21 cellular contexts compared by ENCODE assay signal in the genomic region with DNA sequence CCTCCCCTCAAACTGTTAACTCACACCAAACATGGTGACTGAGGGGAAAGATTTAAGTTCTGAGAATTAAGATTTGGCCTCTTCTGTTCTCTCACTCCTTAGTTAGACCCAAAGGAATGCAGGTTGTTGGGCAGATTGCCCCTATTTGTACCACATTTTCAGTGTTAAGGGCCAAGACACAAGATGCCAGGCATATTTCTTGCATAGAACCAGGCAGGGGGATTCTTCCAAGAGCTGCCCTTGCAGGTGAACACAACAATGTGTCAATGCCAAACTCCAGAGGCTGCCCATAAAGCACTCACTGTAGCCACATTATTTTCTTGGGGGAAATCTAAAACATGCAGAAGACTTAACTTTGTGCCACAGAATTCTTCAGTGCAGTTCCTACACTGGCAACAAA. TPM values are rescaled to one million over a fixed set of nuclear protein-coding genes. Genes with fewer than 3 reads are reported as not detected.
DNase-seq lines count a peak whose midpoint lies in the region; ATAC-seq and TF ChIP-seq lines count a peak whose summit lies in the region.
"Had no signal": no experiment of that assay in that cellular context is flagged by ENCODE, and none has a peak within 500 bp of the region (broad histone marks: within the 10 kb centered on the region; RNA-seq: fewer than 3 reads in every experiment).

No MANE protein-coding gene starts in this region.

- H3K36me3 ChIP-seq in SK-N-SH (replicated peaks in 1 of 2; ENCODE audit: control insufficient read depth in 1 of 2, insufficient read depth in 2 of 2, low read length in 1 of 2) (no peaks in the 10 kb centered on the region), gastroesophageal sphincter (no peaks in the 10 kb centered on the region), subcutaneous abdominal adipose tissue (ENCODE audit: control insufficient read depth in 5 of 5, insufficient read depth in 5 of 5, low read length in 5 of 5) (no peaks in the 10 kb centered on the region)
- H3K36me3 ChIP-seq: HAP-1, transverse colon had no signal

- POLR2A ChIA-PET in SK-N-SH (lab: Yijun Ruan, JAX) = no interaction called here

- no peaks in the 10 kb centered on the region for H3K9me2 ChIP-seq in SK-N-SH

- ATAC-seq in gastroesophageal sphincter = no peak
- ATAC-seq in HG03469 (IDR thresholded peaks at IDR 0.05; ENCODE audit: unreplicated experiment) = no peak
- ATAC-seq in GM21786 (IDR thresholded peaks at IDR 0.05; ENCODE audit: unreplicated experiment) = no peak
- ATAC-seq: body of pancreas, natural killer cell had no signal

- H3K4me3 ChIP-seq in SK-N-SH (ENCODE audit: low read depth in 2 of 2, low read length in 1 of 2) (no peak overlapping the region), gastroesophageal sphincter (no peak overlapping the region), subcutaneous abdominal adipose tissue (ENCODE audit: low read depth in 1 of 5, low read length in 5 of 5) (no peak overlapping the region)
- H3K4me3 ChIP-seq: body of pancreas, HAP-1, transverse colon had no signal

- H4K20me1 ChIP-seq in SK-N-SH (ENCODE audit: insufficient read depth) = 0 out of 2 replicates have a peak, but pooled peaks cover 3% of the 10 kb centered on the region

- H3K9ac ChIP-seq in SK-N-SH (no peak overlapping the region), subcutaneous abdominal adipose tissue (ENCODE audit: low read length in 5 of 5) (no peak overlapping the region)

- H3K79me2 ChIP-seq in SK-N-SH (ENCODE audit: insufficient read depth) = peaks cover 81% of the 10 kb centered on the region

- peaks cover 27% of the 10 kb centered on the region for H3F3A ChIP-seq in SK-N-SH (replicated peaks; ENCODE audit: insufficient read depth)

- H2AFZ ChIP-seq in SK-N-SH (ENCODE audit: low read depth) = no peak overlapping the region

- H3K9me3 ChIP-seq in SK-N-SH (no peaks in the 10 kb centered on the region), gastroesophageal sphincter (no peaks in the 10 kb centered on the region), subcutaneous abdominal adipose tissue (ENCODE audit: control insufficient read depth in 5 of 5, low read length in 5 of 5) (no peaks in the 10 kb centered on the region)
- H3K9me3 ChIP-seq: body of pancreas, HAP-1, transverse colon had no signal

- H3K4me1 ChIP-seq in SK-N-SH (ENCODE audit: control insufficient read depth in 1 of 2, insufficient read depth in 2 of 2, low read depth in 1 of 2, low read length in 1 of 2) = peaks cover 7 to 22% of the 10 kb centered on the region in 2 experiments; a peak in 3 of 4 replicates
- H3K4me1 ChIP-seq in gastroesophageal sphincter = peaks cover 9 to 66% (median 20%) of the 10 kb centered on the region in 3 donors
- peaks cover 0 to 36% (median 4%) of the 10 kb centered on the region in 5 donors for H3K4me1 ChIP-seq in subcutaneous abdominal adipose tissue (ENCODE audit: control insufficient read depth in 5 of 5, insufficient read depth in 5 of 5, low read length in 5 of 5)
- H3K4me1 ChIP-seq: body of pancreas had no signal

- CTCF ChIA-PET in SK-N-SH (lab: Yijun Ruan, JAX) = interaction anchor here (2.2 kb wide), 1 partner anchor 9 kb away, joined by 6 read pairs; no protein-coding TSS in a partner anchor

- no peak for TF ChIP-seq RAD21 in SK-N-SH (IDR thresholded peaks at IDR 0.05; ENCODE audit: low read length)

- H3K27ac ChIP-seq in SK-N-SH (ENCODE audit: low read depth in 2 of 2, low read length in 1 of 2) = peak overlapping the region in 1 of 2 experiments; percentile 60; a peak in 1 of 4 replicates
- peak overlapping the region in 3 of 4 donors; percentile 34 to 52 (median 41) for H3K27ac ChIP-seq in gastroesophageal sphincter
- H3K27ac ChIP-seq in subcutaneous abdominal adipose tissue (ENCODE audit: low read depth, low read length) = peak overlapping the region; percentile 5
- H3K27ac ChIP-seq: body of pancreas, transverse colon had no signal

- no peak for TF ChIP-seq POLR2A in gastroesophageal sphincter (IDR thresholded peaks at IDR 0.05)

- TF ChIP-seq CTCF in SK-N-SH (IDR thresholded peaks at IDR 0.05) (no peak), gastroesophageal sphincter (IDR thresholded peaks at IDR 0.05) (no peak)

- TF ChIP-seq EP300 in SK-N-SH (IDR thresholded peaks at IDR 0.05; ENCODE audit: borderline replicate concordance in 1 of 2, low read depth in 1 of 2, low read length in 1 of 2) (no peak), gastroesophageal sphincter (IDR thresholded peaks at IDR 0.05) (no peak)

- H3K27me3 ChIP-seq in SK-N-SH (ENCODE audit: insufficient read depth) (no peaks in the 10 kb centered on the region), gastroesophageal sphincter (no peaks in the 10 kb centered on the region), subcutaneous abdominal adipose tissue (ENCODE audit: control insufficient read depth in 5 of 5, insufficient read depth in 4 of 5, low read length in 5 of 5) (no peaks in the 10 kb centered on the region)
- H3K27me3 ChIP-seq: body of pancreas, transverse colon had no signal

- peak; percentile 41 for DNase-seq in EL
- DNase-seq in SK-N-SH = no peak
- no peak for DNase-seq in NCI-H187 (lab: John Stamatoyannopoulos, UW)
- DNase-seq: activated CD8-positive, alpha-beta memory T cell treated with anti-CD3 and anti-CD28 coated beads for 24 hours; activated effector memory CD4-positive, alpha-beta T cell treated with anti-CD3 and anti-CD28 coated beads, Interleukin-2, amount 50 U/mL, for 16 hours; activated naive CD8-positive, alpha-beta T cell treated with anti-CD3 and anti-CD28 coated beads for 36 hours; body of pancreas; natural killer cell; NCI-H1105 treated with DMSO at 0.1 percent for 48 hours; NCI-H2029; NCI-H2227 treated with DMSO at 0.1 percent for 48 hours; retina; RPMI8226; stimulated activated CD4-positive, alpha-beta T cell treated with anti-CD3 and anti-CD28 coated beads, Interleukin-2, amount 100 ng/mL, for 24 hours; transverse colon had no signal

- H3K4me2 ChIP-seq in SK-N-SH = no peak overlapping the region; the same call in 1 of the 2 replicates

TF ChIP-seq in SK-N-SH, 30 proteins besides CTCF, POLR2A, EP300 and RAD21:
- peak; percentile 65; the same call in 1 of the 2 replicates for TF ChIP-seq NFIC (IDR thresholded peaks at IDR 0.05; ENCODE audit: borderline replicate concordance)
- TF ChIP-seq FOXM1 (IDR thresholded peaks at IDR 0.05; ENCODE audit: low read depth) = no peak
- no peak for TF ChIP-seq SIN3A (IDR thresholded peaks at IDR 0.05; ENCODE audit: borderline replicate concordance, low read depth, low read length)
- peak; percentile 67; the same call in 1 of the 2 replicates for TF ChIP-seq TEAD4 (IDR thresholded peaks at IDR 0.05; ENCODE audit: borderline replicate concordance, insufficient read depth)
- TF ChIP-seq JUND (IDR thresholded peaks at IDR 0.05) = peak; percentile 24; the same call in 1 of the 2 replicates
- TF ChIP-seq, protein P1, sequence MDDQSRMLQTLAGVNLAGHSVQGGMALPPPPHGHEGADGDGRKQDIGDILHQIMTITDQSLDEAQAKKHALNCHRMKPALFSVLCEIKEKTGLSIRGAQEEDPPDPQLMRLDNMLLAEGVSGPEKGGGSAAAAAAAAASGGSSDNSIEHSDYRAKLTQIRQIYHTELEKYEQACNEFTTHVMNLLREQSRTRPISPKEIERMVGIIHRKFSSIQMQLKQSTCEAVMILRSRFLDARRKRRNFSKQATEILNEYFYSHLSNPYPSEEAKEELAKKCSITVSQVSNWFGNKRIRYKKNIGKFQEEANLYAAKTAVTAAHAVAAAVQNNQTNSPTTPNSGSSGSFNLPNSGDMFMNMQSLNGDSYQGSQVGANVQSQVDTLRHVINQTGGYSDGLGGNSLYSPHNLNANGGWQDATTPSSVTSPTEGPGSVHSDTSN (IDR thresholded peaks at IDR 0.05) = peak; percentile 71
- TF ChIP-seq TCF12 (IDR thresholded peaks at IDR 0.05) = peak; percentile 36; the same call in 1 of the 2 replicates
TF ChIP-seq in SK-N-SH: peak in this region for 5.

RNA-seq across cellular contexts. Expression of a gene that starts 14.7 kb away (rescaled TPM):
- polyA plus RNA-seq in SK-N-SH (2012; rRNA removed) = 20.5 and 27.0 TPM in 2 replicates
- polyA plus RNA-seq in SK-N-SH (2012; cell fraction: cytosol; rRNA removed) = 18.4 and 19.6 TPM in 2 replicates
- polyA plus RNA-seq in SK-N-SH (2012; cell fraction: nucleus; rRNA removed) = 36.6 and 78.5 TPM in 2 replicates
- total RNA-seq in gastroesophageal sphincter = 100 to 1,000 TPM in 1 of 4 donors, 10 to 100 TPM in 3; 71.8 to 102 (median 81.2) TPM
- total RNA-seq: activated naive CD8-positive, alpha-beta T cell treated with anti-CD3 and anti-CD28 coated beads for 36 hours; natural killer cell had no signal
- polyA plus RNA-seq: IgD-negative memory B cell had no signal
